In the genomic region with DNA sequence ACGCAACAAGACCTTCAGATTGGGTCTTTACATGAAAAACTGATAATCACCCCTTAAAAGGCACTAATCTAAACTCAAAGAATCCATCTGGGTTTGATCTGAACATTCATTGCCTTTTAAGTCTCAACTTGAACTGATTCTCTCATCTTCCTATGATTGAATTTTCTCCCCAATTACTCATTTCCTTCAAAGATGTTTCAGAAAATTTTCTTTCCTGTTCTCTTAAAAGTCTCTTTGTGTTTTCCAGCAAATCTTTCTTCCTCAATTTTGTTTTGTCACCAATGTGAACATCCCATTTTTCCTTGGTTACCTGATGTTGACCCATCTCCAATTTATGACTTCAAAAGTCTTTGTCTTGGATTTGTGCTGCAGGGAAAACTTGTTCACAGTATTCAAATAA, we compare ENCODE assay signal across 20 cellular contexts.
DNase-seq lines count a peak whose midpoint lies in the region; ATAC-seq, FAIRE-seq and TF ChIP-seq lines count a peak whose summit lies in the region.
"Had no signal": no experiment of that assay in that cellular context is flagged by ENCODE, and none has a peak within 500 bp of the region (broad histone marks: within the 10 kb centered on the region; RNA-seq: fewer than 3 reads in every experiment).

No MANE protein-coding gene starts in this region.

- no peak overlapping the region for H2AK9ac ChIP-seq in IMR-90 (replicated peaks; ENCODE audit: low read depth, low read length, poor library complexity)

- H2BK120ac ChIP-seq in IMR-90 (ENCODE audit: low read depth, low read length), result peak overlapping the region; percentile 8; the same call in 1 of the 2 replicates

- no peak overlapping the region for H4K8ac ChIP-seq in IMR-90 (ENCODE audit: low read depth in 2 of 2, low read length in 2 of 2)

- H3K9me1 ChIP-seq in IMR-90 (ENCODE audit: insufficient read depth, low read length) (peaks cover 2% of the 10 kb centered on the region; the same call in 1 of the 2 replicates), endothelial cell of umbilical vein (replicated peaks; ENCODE audit: control insufficient read depth, extremely low read depth, insufficient read depth, low read length) (no peaks in the 10 kb centered on the region)

- BruUV-seq in IMR-90 (replicated peaks; lab: Mats Ljungman, UMichigan) (no TSS peak), endothelial cell of umbilical vein (replicated peaks; lab: Mats Ljungman, UMichigan) (no TSS peak)

- H3K9ac ChIP-seq in SK-N-SH (no peak overlapping the region), IMR-90 (ENCODE audit: low read depth, low read length) (no peak overlapping the region), endothelial cell of umbilical vein (replicated peaks; ENCODE audit: extremely low read depth, insufficient read depth, low read length) (peak overlapping the region; percentile 43)
- H3K9ac ChIP-seq: BLaER1 had no signal

- H3K79me2 ChIP-seq in SK-N-SH (ENCODE audit: insufficient read depth) (no peaks in the 10 kb centered on the region), endothelial cell of umbilical vein (ENCODE audit: control insufficient read depth, insufficient read depth, low read length) (no peaks in the 10 kb centered on the region), osteoblast (ENCODE audit: insufficient read depth, low read length) (no peaks in the 10 kb centered on the region)

- TF ChIP-seq CTCF in SK-N-SH (IDR thresholded peaks at IDR 0.05) (no peak), IMR-90 (conservative IDR thresholded peaks at IDR 0.05; ENCODE audit: low read depth, low read length) (no peak), endothelial cell of umbilical vein (IDR thresholded peaks at IDR 0.05; ENCODE audit: extremely low read depth in 1 of 2, insufficient read depth in 1 of 2, low read depth in 1 of 2, low read length in 2 of 2) (no peak), nephron progenitor cell (IDR thresholded peaks at IDR 0.05) (no peak), osteoblast (IDR thresholded peaks at IDR 0.05; ENCODE audit: extremely low read depth, low read depth, low read length) (no peak)

- H3K36me3 ChIP-seq in SK-N-SH (replicated peaks in 1 of 2; ENCODE audit: control insufficient read depth in 1 of 2, insufficient read depth in 2 of 2, low read length in 1 of 2), result no peaks in the 10 kb centered on the region
- no peaks in the 10 kb centered on the region for H3K36me3 ChIP-seq in IMR-90 (ENCODE audit: control insufficient read depth, insufficient read depth, low read length)
- H3K36me3 ChIP-seq in endothelial cell of umbilical vein (ENCODE audit: control insufficient read depth in 2 of 2, extremely low read depth in 1 of 2, insufficient read depth in 2 of 2, low read length in 2 of 2), result no peaks in the 10 kb centered on the region
- no peaks in the 10 kb centered on the region for H3K36me3 ChIP-seq in osteoblast (ENCODE audit: insufficient read depth, low read length)
- H3K36me3 ChIP-seq in naive thymus-derived CD4-positive, alpha-beta T cell (ENCODE audit: control insufficient read depth in 2 of 3, insufficient read depth in 3 of 3, low read length in 3 of 3), result no peaks in the 10 kb centered on the region
- H3K36me3 ChIP-seq: BLaER1 had no signal

- TF ChIP-seq RAD21 in SK-N-SH (IDR thresholded peaks at IDR 0.05; ENCODE audit: low read length) (no peak), IMR-90 (IDR thresholded peaks at IDR 0.05; ENCODE audit: low read length) (no peak)

- TF ChIP-seq POLR2A in IMR-90 (IDR thresholded peaks at IDR 0.05; ENCODE audit: low read depth, low read length) (no peak), endothelial cell of umbilical vein (IDR thresholded peaks at IDR 0.05; ENCODE audit: low read depth, low read length) (no peak)

- H3F3A ChIP-seq in SK-N-SH (replicated peaks; ENCODE audit: insufficient read depth), result no peaks in the 10 kb centered on the region

- no peaks in the 10 kb centered on the region for H3K9me3 Mint-ChIP-seq in nephron progenitor cell
- peaks cover 0 to 9% (median 0%) of the 10 kb centered on the region in 11 donors for H3K9me3 Mint-ChIP-seq in naive thymus-derived CD4-positive, alpha-beta T cell
- H3K9me3 Mint-ChIP-seq: GM23338 had no signal

- peaks cover 57% of the 10 kb centered on the region for H3K4me1 Mint-ChIP-seq in nephron progenitor cell
- H3K4me1 Mint-ChIP-seq in naive thymus-derived CD4-positive, alpha-beta T cell, result peaks cover 0 to 2% (median 0%) of the 10 kb centered on the region in 7 donors
- H3K4me1 Mint-ChIP-seq: CD4-positive, CD25-positive, alpha-beta regulatory T cell had no signal

- no peaks in the 10 kb centered on the region for H3K9me3 ChIP-seq in SK-N-SH
- H3K9me3 ChIP-seq in IMR-90 (ENCODE audit: control insufficient read depth, insufficient read depth, low read length), result no peaks in the 10 kb centered on the region
- no peaks in the 10 kb centered on the region for H3K9me3 ChIP-seq in endothelial cell of umbilical vein (replicated peaks; ENCODE audit: control insufficient read depth, insufficient read depth, low read length)
- peaks cover 2% of the 10 kb centered on the region for H3K9me3 ChIP-seq in osteoblast (ENCODE audit: low read depth, low read length)
- no peaks in the 10 kb centered on the region for H3K9me3 ChIP-seq in naive thymus-derived CD4-positive, alpha-beta T cell (ENCODE audit: control insufficient read depth in 2 of 3, low read length in 3 of 3)
- H3K9me3 ChIP-seq: BLaER1 had no signal

- H2AFZ ChIP-seq in SK-N-SH (ENCODE audit: low read depth) (peak overlapping the region; percentile 31; the same call in 1 of the 2 replicates), IMR-90 (replicated peaks; ENCODE audit: low read length, poor library complexity) (no peak overlapping the region), endothelial cell of umbilical vein (ENCODE audit: low read depth, low read length) (peak overlapping the region; percentile 39), osteoblast (ENCODE audit: low read length) (no peak overlapping the region)
- H2AFZ ChIP-seq: GM23338 had no signal

- H3K4me2 ChIP-seq in SK-N-SH (no peak overlapping the region), IMR-90 (ENCODE audit: low read depth, low read length) (no peak overlapping the region), endothelial cell of umbilical vein (ENCODE audit: insufficient read depth, low read length) (peak overlapping the region; percentile 57), osteoblast (ENCODE audit: insufficient read depth, low read length) (no peak overlapping the region)
- H3K4me2 ChIP-seq: BLaER1, GM23338 had no signal

- H3K14ac ChIP-seq in IMR-90 (replicated peaks; ENCODE audit: low read depth, low read length), result no peak overlapping the region

- H3K27ac ChIP-seq in SK-N-SH (ENCODE audit: low read depth in 2 of 2, low read length in 1 of 2) (0 out of 4 replicates have a peak overlapping the region, but pooled peaks of 1 of the 2 experiments have one; percentile 8), IMR-90 (ENCODE audit: insufficient read depth, low read length) (no peak overlapping the region), endothelial cell of umbilical vein (ENCODE audit: insufficient read depth, low read depth, low read length) (peak overlapping the region; percentile 80), osteoblast (ENCODE audit: low read depth, low read length) (no peak overlapping the region)
- H3K27ac ChIP-seq in naive thymus-derived CD4-positive, alpha-beta T cell (ENCODE audit: low read depth, low read length), result no peak overlapping the region
- H3K27ac ChIP-seq: 22Rv1, BLaER1 had no signal

- H2BK5ac ChIP-seq in IMR-90 (ENCODE audit: low read depth, low read length, poor library complexity, severe bottlenecking), result no peak overlapping the region

- FAIRE-seq in endothelial cell of umbilical vein (lab: Jason Lieb, UNC), result peak; percentile 83
- FAIRE-seq: GM12878, GM18507, HepG2, HTR-8/SVneo had no signal

- H3K4me3 Mint-ChIP-seq in nephron progenitor cell, result no peak overlapping the region
- no peak overlapping the region for H3K4me3 Mint-ChIP-seq in naive thymus-derived CD4-positive, alpha-beta T cell
- H3K4me3 Mint-ChIP-seq: CD4-positive, CD25-positive, alpha-beta regulatory T cell; GM23338 had no signal

- H3K27me3 ChIP-seq in SK-N-SH (ENCODE audit: insufficient read depth) (no peaks in the 10 kb centered on the region), IMR-90 (ENCODE audit: control insufficient read depth, insufficient read depth, low read length) (no peaks in the 10 kb centered on the region), endothelial cell of umbilical vein (ENCODE audit: control insufficient read depth in 2 of 2, insufficient read depth in 2 of 2, low read length in 2 of 2) (no peaks in the 10 kb centered on the region), osteoblast (ENCODE audit: insufficient read depth, low read length) (no peaks in the 10 kb centered on the region)
- H3K27me3 ChIP-seq in naive thymus-derived CD4-positive, alpha-beta T cell (ENCODE audit: control insufficient read depth in 2 of 2, insufficient read depth in 2 of 2, low read length in 2 of 2), result no peaks in the 10 kb centered on the region
- H3K27me3 ChIP-seq: BLaER1 had no signal

- no peak overlapping the region for H3K56ac ChIP-seq in IMR-90 (ENCODE audit: extremely low read depth, insufficient read depth, low read length)

- CTCF ChIA-PET in SK-N-SH (lab: Yijun Ruan, JAX), result interaction anchor here (0.6 kb wide), 1 partner anchor 206 kb away, joined by 3 read pairs; no protein-coding TSS in a partner anchor
- CTCF ChIA-PET in IMR-90 (lab: Yijun Ruan, JAX), result no interaction called here
- CTCF ChIA-PET in endothelial cell of umbilical vein (lab: Charles Lee), result no interaction called here
- CTCF ChIA-PET in naive thymus-derived CD4-positive, alpha-beta T cell (lab: Charles Lee), result no interaction called here

- TF ChIP-seq EP300 in SK-N-SH (IDR thresholded peaks at IDR 0.05; ENCODE audit: borderline replicate concordance in 1 of 2, low read depth in 1 of 2, low read length in 1 of 2), result no peak

- peaks cover 3 to 22% of the 10 kb centered on the region in 2 experiments; a peak in 3 of 4 replicates for H3K4me1 ChIP-seq in SK-N-SH (ENCODE audit: control insufficient read depth in 1 of 2, insufficient read depth in 2 of 2, low read depth in 1 of 2, low read length in 1 of 2)
- H3K4me1 ChIP-seq in IMR-90 (ENCODE audit: control insufficient read depth, insufficient read depth, low read length), result no peaks in the 10 kb centered on the region
- peaks cover 27% of the 10 kb centered on the region for H3K4me1 ChIP-seq in endothelial cell of umbilical vein (ENCODE audit: control insufficient read depth, extremely low read depth, insufficient read depth, low read length)
- H3K4me1 ChIP-seq in osteoblast (ENCODE audit: insufficient read depth, low read length), result no peaks in the 10 kb centered on the region
- no peaks in the 10 kb centered on the region for H3K4me1 ChIP-seq in naive thymus-derived CD4-positive, alpha-beta T cell (ENCODE audit: control insufficient read depth in 2 of 2, insufficient read depth in 2 of 2, low read length in 2 of 2)
- H3K4me1 ChIP-seq: BLaER1 had no signal

- peaks cover 47% of the 10 kb centered on the region for H3K36me3 Mint-ChIP-seq in nephron progenitor cell (ENCODE audit: low read depth)
- no peaks in the 10 kb centered on the region for H3K36me3 Mint-ChIP-seq in naive thymus-derived CD4-positive, alpha-beta T cell
- H3K36me3 Mint-ChIP-seq: CD4-positive, CD25-positive, alpha-beta regulatory T cell had no signal

- ATAC-seq in SK-N-SH treated with all-trans-retinoic acid at 6 μM for 48 hours (no peak), IMR-90 (ENCODE audit: low read depth) (no peak)
- ATAC-seq in naive thymus-derived CD4-positive, alpha-beta T cell, result no peak
- ATAC-seq: GM12878, GM23338, HepG2 had no signal

- intact Hi-C loops in IMR-90 (cut with micrococcal nuclease) (no loop called here), endothelial cell of umbilical vein (cut with micrococcal nuclease) (loop anchor here (1.0 to 2.0 kb wide), 3 partner anchors 7 to 234 kb away; a partner anchor contains a TSS)
- intact Hi-C loops in naive thymus-derived CD4-positive, alpha-beta T cell (cut with micrococcal nuclease), result no loop called here

- in situ Hi-C loops in IMR-90 (cut with MboI; ENCODE audit: low sequenced_read_pairs), result no loop called here

- no peak for DNase-seq in SK-N-SH
- no peak for DNase-seq in IMR-90
- DNase-seq in endothelial cell of umbilical vein (ENCODE audit: low read depth, low spot score), result peak; percentile 73
- DNase-seq in nephron progenitor cell, result no peak
- no peak for DNase-seq in pons (ENCODE audit: low spot score)
- DNase-seq in osteoblast (ENCODE audit: insufficient read length, low spot score, missing footprints), result no peak
- no peak for DNase-seq in naive thymus-derived CD4-positive, alpha-beta T cell
- DNase-seq: AML-193; Calu3; CD4-positive, CD25-positive, alpha-beta regulatory T cell; DMS 273 treated with DMSO at 0.1 percent for 48 hours; H7 had no signal

- WGBS in SK-N-SH (ENCODE audit: low lambda C conversion rate), result 79% methylated on average over 1 of the region's 1 CpG
- 100% methylated on average over 1 of the region's 1 CpG; no CpG with 5 or more reads in 1 of the 2 experiments for WGBS in IMR-90 (ENCODE audit: extremely low coverage in 2 of 2, insufficient read length in 1 of 2), 2 experiments

- no peak overlapping the region for H2BK15ac ChIP-seq in IMR-90 (ENCODE audit: low read depth, low read length)

- no peaks in the 10 kb centered on the region for H3K9me2 ChIP-seq in SK-N-SH

- no peak overlapping the region; the same call in 1 of the 2 replicates for H2BK20ac ChIP-seq in IMR-90 (ENCODE audit: low read depth, low read length)

- H3K27ac Mint-ChIP-seq in nephron progenitor cell, result peak overlapping the region; percentile 91
- no peak overlapping the region for H3K27ac Mint-ChIP-seq in naive thymus-derived CD4-positive, alpha-beta T cell
- H3K27ac Mint-ChIP-seq: CD4-positive, CD25-positive, alpha-beta regulatory T cell; GM23338 had no signal

- no peak overlapping the region for H2AK5ac ChIP-seq in IMR-90 (ENCODE audit: low read depth, low read length)

- no peaks in the 10 kb centered on the region for H3K79me1 ChIP-seq in IMR-90 (ENCODE audit: low read depth in 1 of 2, low read length in 2 of 2)

- H3K18ac ChIP-seq in IMR-90 (ENCODE audit: low read depth, low read length), result no peak overlapping the region

- H3K4ac ChIP-seq in IMR-90 (ENCODE audit: low read depth, low read length), result no peak overlapping the region

- H3K4me3 ChIP-seq in SK-N-SH (ENCODE audit: low read depth in 2 of 2, low read length in 1 of 2) (no peak overlapping the region), IMR-90 (ENCODE audit: insufficient read depth, low read depth, low read length) (no peak overlapping the region), endothelial cell of umbilical vein (replicated peaks in 1 of 3; ENCODE audit: insufficient read depth in 1 of 3, low read depth in 1 of 3, low read length in 3 of 3) (no peak overlapping the region), osteoblast (ENCODE audit: insufficient read depth, low read length) (no peak overlapping the region)
- no peak overlapping the region for H3K4me3 ChIP-seq in naive thymus-derived CD4-positive, alpha-beta T cell (ENCODE audit: low read length)
- H3K4me3 ChIP-seq: BLaER1, GM12878, GM23338 had no signal

- no peak overlapping the region for H4K5ac ChIP-seq in IMR-90 (ENCODE audit: low read depth, low read length)

- dilution Hi-C loops in IMR-90 (cut with HindIII; ENCODE audit: low sequenced_read_pairs, unreplicated experiment), result no loop called here
- dilution Hi-C loops in endothelial cell of umbilical vein (cut with MboI; ENCODE audit: extremely low pct_ligation_motif_present, low sequenced_read_pairs), result no loop called here

- H4K91ac ChIP-seq in IMR-90 (ENCODE audit: insufficient read depth, low read depth, low read length), result no peak overlapping the region

- H3K27me3 Mint-ChIP-seq in nephron progenitor cell (ENCODE audit: low read depth, poor library complexity), result no peaks in the 10 kb centered on the region
- no peaks in the 10 kb centered on the region for H3K27me3 Mint-ChIP-seq in naive thymus-derived CD4-positive, alpha-beta T cell
- H3K27me3 Mint-ChIP-seq: CD4-positive, CD25-positive, alpha-beta regulatory T cell had no signal

- POLR2A ChIA-PET in SK-N-SH (lab: Yijun Ruan, JAX) (interaction anchor here (0.7 kb wide), 1 partner anchor 204 kb away, joined by 5 read pairs; no protein-coding TSS in a partner anchor), IMR-90 (lab: Charles Lee; ENCODE audit: unreplicated experiment) (no interaction called here), endothelial cell of umbilical vein (lab: Charles Lee) (no interaction called here)
- POLR2A ChIA-PET in naive thymus-derived CD4-positive, alpha-beta T cell (lab: Charles Lee), result no interaction called here

- H3K23ac ChIP-seq in IMR-90 (ENCODE audit: low read depth, low read length), result no peak overlapping the region

- H4K20me1 ChIP-seq in SK-N-SH (ENCODE audit: insufficient read depth) (no peaks in the 10 kb centered on the region), IMR-90 (ENCODE audit: insufficient read depth, low read length) (no peaks in the 10 kb centered on the region), endothelial cell of umbilical vein (replicated peaks; ENCODE audit: control insufficient read depth, extremely low read depth, insufficient read depth, low read length) (no peaks in the 10 kb centered on the region), osteoblast (ENCODE audit: insufficient read depth, low read length) (no peaks in the 10 kb centered on the region)
- H4K20me1 ChIP-seq: BLaER1 had no signal

Comparison
In these comparisons a context has a peak if more than half of its experiments do, and no peak if none do; other contexts are left out.
1. H2AFZ ChIP-seq: peak in SK-N-SH (single experiment) and endothelial cell of umbilical vein (single experiment); none in IMR-90 (single experiment) and osteoblast (single experiment).